10 cellular contexts compared by ENCODE assay signal in genomic region chr15:60074181-60074885, GRCh38.
DNase-seq lines count a peak whose midpoint lies in the region; FAIRE-seq and TF ChIP-seq lines count a peak whose summit lies in the region.
"Had no signal": no experiment of that assay in that cellular context is flagged by ENCODE, and none has a peak within 500 bp of the region (broad histone marks: within the 10 kb centered on the region; RNA-seq: fewer than 3 reads in every experiment).

No MANE protein-coding gene starts in this region.

- H3F3A ChIP-seq in GM23248 (ENCODE audit: insufficient read depth): peaks cover 20% of the 10 kb centered on the region

- H3K4me3 ChIP-seq in GM23248: no peak overlapping the region
- no peak overlapping the region for H3K4me3 ChIP-seq in bronchial epithelial cell (ENCODE audit: low read depth, low read length)
- no peak overlapping the region for H3K4me3 ChIP-seq in left ventricle myocardium inferior
- H3K4me3 ChIP-seq in esophagus muscularis mucosa: no peak overlapping the region

- no peak for TF ChIP-seq POLR2A in esophagus muscularis mucosa (IDR thresholded peaks at IDR 0.05; ENCODE audit: low read depth)

- in situ Hi-C loops in GM23248 (cut with MboI): no loop called here

- no peak for FAIRE-seq in bronchial epithelial cell (lab: Jason Lieb, UNC)

- no peaks in the 10 kb centered on the region for H3K36me3 Mint-ChIP-seq in nephron progenitor cell (ENCODE audit: low read depth)

- no peak overlapping the region for H3K9ac ChIP-seq in GM23248

- no peaks in the 10 kb centered on the region for H4K20me1 ChIP-seq in GM23248 (ENCODE audit: insufficient read depth)

- H3K4me3 Mint-ChIP-seq in nephron progenitor cell: no peak overlapping the region
- H3K4me3 Mint-ChIP-seq: IgD-negative memory B cell had no signal

- TF ChIP-seq EP300 in esophagus muscularis mucosa (IDR thresholded peaks at IDR 0.05): no peak

- no peak overlapping the region for H2AFZ ChIP-seq in GM23248

- H3K27ac ChIP-seq in GM23248: no peak overlapping the region; the same call in 1 of the 2 replicates
- no peak overlapping the region for H3K27ac ChIP-seq in left ventricle myocardium inferior (replicated peaks)
- H3K27ac ChIP-seq in esophagus muscularis mucosa (replicated peaks in 1 of 4): no peak overlapping the region

- H3K9me3 ChIP-seq in GM23248 (ENCODE audit: low read depth) (no peaks in the 10 kb centered on the region), left ventricle myocardium inferior (replicated peaks) (peaks cover 10% of the 10 kb centered on the region), esophagus muscularis mucosa (peaks cover 0 to 8% (median 6%) of the 10 kb centered on the region in 4 donors)

- peaks cover 25% of the 10 kb centered on the region for H3K4me1 ChIP-seq in GM23248 (ENCODE audit: insufficient read depth)
- H3K4me1 ChIP-seq in left ventricle myocardium inferior: no peaks in the 10 kb centered on the region
- no peaks in the 10 kb centered on the region for H3K4me1 ChIP-seq in esophagus muscularis mucosa

- H3K9me3 Mint-ChIP-seq in nephron progenitor cell: no peaks in the 10 kb centered on the region

- 26 to 32% methylated on average over 6 of the region's 6 CpGs for WGBS in GM23248 (ENCODE audit: low coverage in 1 of 2, low lambda C conversion rate in 2 of 2, missing lambda C conversion rate in 2 of 2), 2 experiments
- WGBS in esophagus muscularis mucosa: 55% methylated on average over 6 of the region's 6 CpGs

- DNase-seq in GM23248 (peak; percentile 63), NCI-H1694 (lab: John Stamatoyannopoulos, UW) (peak; percentile 32), bronchial epithelial cell (ENCODE audit: low read depth) (peak; percentile 64), nephron progenitor cell (peak; percentile 37), left ventricle myocardium inferior (no peak), esophagus muscularis mucosa (ENCODE audit: extremely low spot score) (no peak), SHP77 treated with DMSO at 0.1 percent for 48 hours (lab: John Stamatoyannopoulos, UW) (no peak)
- DNase-seq: midbrain, NCI-H2171 treated with DMSO at 0.1 percent for 48 hours had no signal

- peaks cover 3% of the 10 kb centered on the region for H3K27me3 Mint-ChIP-seq in nephron progenitor cell (ENCODE audit: low read depth, poor library complexity)

- no peak overlapping the region for H3K27ac Mint-ChIP-seq in nephron progenitor cell
- H3K27ac Mint-ChIP-seq: IgD-negative memory B cell had no signal

- no peak for TF ChIP-seq CTCF in bronchial epithelial cell (IDR thresholded peaks at IDR 0.05; ENCODE audit: insufficient read depth, low read length, severe bottlenecking)
- no peak for TF ChIP-seq CTCF in nephron progenitor cell (IDR thresholded peaks at IDR 0.05)
- TF ChIP-seq CTCF in left ventricle myocardium inferior (IDR thresholded peaks at IDR 0.05; ENCODE audit: borderline replicate concordance): no peak
- no peak for TF ChIP-seq CTCF in esophagus muscularis mucosa (IDR thresholded peaks at IDR 0.05)

- peak overlapping the region; percentile 11 for H3K4me2 ChIP-seq in GM23248 (ENCODE audit: unreplicated experiment)

- no peaks in the 10 kb centered on the region for H3K79me2 ChIP-seq in GM23248 (ENCODE audit: insufficient read depth)

- no peaks in the 10 kb centered on the region for H3K9me2 ChIP-seq in GM23248 (ENCODE audit: insufficient read depth)

- H3K4me1 Mint-ChIP-seq in nephron progenitor cell: peaks cover 83% of the 10 kb centered on the region
- H3K4me1 Mint-ChIP-seq: IgD-negative memory B cell had no signal

- intact Hi-C loops in left ventricle myocardium inferior (cut with micrococcal nuclease) (no loop called here), esophagus muscularis mucosa (cut with DNase I) (no loop called here)

- H3K27me3 ChIP-seq in GM23248 (replicated peaks; ENCODE audit: insufficient read depth) (peaks cover 12% of the 10 kb centered on the region), bronchial epithelial cell (ENCODE audit: control insufficient read depth, insufficient read depth, low read length) (no peaks in the 10 kb centered on the region), left ventricle myocardium inferior (ENCODE audit: low read depth) (peaks cover 41% of the 10 kb centered on the region), esophagus muscularis mucosa (peaks cover 0 to 4% (median 0%) of the 10 kb centered on the region in 4 donors)

- H3K36me3 ChIP-seq in GM23248 (ENCODE audit: low read depth) (no peaks in the 10 kb centered on the region), bronchial epithelial cell (ENCODE audit: control insufficient read depth, insufficient read depth, low read length) (no peaks in the 10 kb centered on the region), left ventricle myocardium inferior (no peaks in the 10 kb centered on the region), esophagus muscularis mucosa (no peaks in the 10 kb centered on the region)

Comparison
In these comparisons a context has a peak if more than half of its experiments do, and no peak if none do; other contexts are left out.
1. DNase-seq: peak in GM23248 (single experiment), NCI-H1694 (single experiment), bronchial epithelial cell (single experiment) and nephron progenitor cell (single experiment); none in left ventricle myocardium inferior (single experiment), esophagus muscularis mucosa (single experiment) and SHP77 treated with DMSO at 0.1 percent for 48 hours (single experiment).